In genomic region chr16:49350265-49351103, GRCh38 we compare ENCODE assay signal across 9 cellular contexts.
DNase-seq lines count a peak whose midpoint lies in the region; ATAC-seq, FAIRE-seq and TF ChIP-seq lines count a peak whose summit lies in the region.
"Had no signal": no experiment of that assay in that cellular context is flagged by ENCODE, and none has a peak within 500 bp of the region (broad histone marks: within the 10 kb centered on the region; RNA-seq: fewer than 3 reads in every experiment).

No MANE protein-coding gene starts in this region.

- TF ChIP-seq CTCF in AG09309 (IDR thresholded peaks at IDR 0.05; ENCODE audit: control insufficient read depth, insufficient read depth, low read depth, low read length, missing control alignments): peak; percentile 93
- peak; percentile 81 for TF ChIP-seq CTCF in epithelial cell of esophagus (IDR thresholded peaks at IDR 0.05; ENCODE audit: insufficient read depth, low read depth, low read length, missing control alignments)

- H3K4me3 ChIP-seq in AG09309 (ENCODE audit: control insufficient read depth, low read depth, low read length) (no peak overlapping the region), epithelial cell of esophagus (ENCODE audit: low read length) (no peak overlapping the region)

- H3K4me3 Mint-ChIP-seq in stimulated activated naive CD8-positive, alpha-beta T cell treated with anti-CD3 and anti-CD28 coated beads, Interleukin-15, amount 100 ng/mL, for 72 hours: no peak overlapping the region

- H3K27me3 Mint-ChIP-seq in stimulated activated naive CD8-positive, alpha-beta T cell treated with anti-CD3 and anti-CD28 coated beads, Interleukin-15, amount 100 ng/mL, for 72 hours: peaks cover 21% of the 10 kb centered on the region

- no peaks in the 10 kb centered on the region for H3K9me3 Mint-ChIP-seq in stimulated activated naive CD8-positive, alpha-beta T cell treated with anti-CD3 and anti-CD28 coated beads, Interleukin-15, amount 100 ng/mL, for 72 hours

- ATAC-seq in stimulated activated naive CD8-positive, alpha-beta T cell treated with anti-CD3 and anti-CD28 coated beads, Interleukin-15, amount 100 ng/mL, for 72 hours: no peak
- ATAC-seq in GM18861 (IDR thresholded peaks at IDR 0.05; ENCODE audit: unreplicated experiment): no peak

- FAIRE-seq in GM18507 (lab: Jason Lieb, UNC): peak; percentile 83
- FAIRE-seq: islet of Langerhans had no signal

- H3K4me1 Mint-ChIP-seq in stimulated activated naive CD8-positive, alpha-beta T cell treated with anti-CD3 and anti-CD28 coated beads, Interleukin-15, amount 100 ng/mL, for 72 hours: no peaks in the 10 kb centered on the region

- H3K27ac Mint-ChIP-seq in stimulated activated naive CD8-positive, alpha-beta T cell treated with anti-CD3 and anti-CD28 coated beads, Interleukin-15, amount 100 ng/mL, for 72 hours: no peak overlapping the region

- no peak for DNase-seq in AG09309 (ENCODE audit: low read depth)
- peak; percentile 47 for DNase-seq in GM18507 (ENCODE audit: extremely low spot score, insufficient read length, low read depth)
- peak; percentile 32 for DNase-seq in NCI-H1092 (lab: John Stamatoyannopoulos, UW)
- peak; percentile 35 for DNase-seq in activated CD4-positive, alpha-beta T cell treated with anti-CD3 and anti-CD28 coated beads, Interleukin-2, amount 50 U/mL, for 1 hour
- peak; percentile 50 for DNase-seq in epithelial cell of esophagus (ENCODE audit: low read depth)
- DNase-seq in middle frontal gyrus (ENCODE audit: extremely low spot score, low spot score): peak; percentile 49
- DNase-seq in stimulated activated naive CD8-positive, alpha-beta T cell treated with anti-CD3 and anti-CD28 coated beads, Interleukin-15, amount 100 ng/mL, for 72 hours: peak; percentile 44 to 48
